In the genomic region with DNA sequence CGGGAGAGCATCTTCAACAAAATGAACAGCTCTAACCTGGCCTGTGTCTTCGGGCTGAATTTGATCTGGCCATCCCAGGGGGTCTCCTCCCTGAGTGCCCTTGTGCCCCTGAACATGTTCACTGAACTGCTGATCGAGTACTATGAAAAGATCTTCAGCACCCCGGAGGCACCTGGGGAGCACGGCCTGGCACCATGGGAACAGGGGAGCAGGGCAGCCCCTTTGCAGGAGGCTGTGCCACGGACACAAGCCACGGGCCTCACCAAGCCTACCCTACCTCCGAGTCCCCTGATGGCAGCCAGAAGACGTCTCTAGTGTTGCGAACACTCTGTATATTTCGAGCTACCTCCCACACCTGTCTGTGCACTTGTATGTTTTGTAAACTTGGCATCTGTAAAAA, we compare ENCODE assay signal across 7 cellular contexts.
"Had no signal": no experiment of that assay in that cellular context is flagged by ENCODE, and none has a peak within 500 bp of the region (broad histone marks: within the 10 kb centered on the region; RNA-seq: fewer than 3 reads in every experiment).

No MANE protein-coding gene starts in this region.

- H3K4me3 Mint-ChIP-seq: GM23338, H9 had no signal

- H3K4me3 ChIP-seq: GM23338, K562 had no signal

- H3K4me2 ChIP-seq: GM23338 had no signal

- FAIRE-seq: HTR-8/SVneo, K562 had no signal

- H3K27ac Mint-ChIP-seq: GM23338, H9 had no signal

- H3K9me3 Mint-ChIP-seq: GM23338, H9 had no signal

- H2AFZ ChIP-seq: GM23338 had no signal

- DNase-seq: H9, HCEC 1CT, IMR-90, KG1 had no signal
